ENCODE assay signal across 9 cellular contexts in genomic region chr2:96315400-96316071, GRCh38. TPM values are rescaled to one million over a fixed set of nuclear protein-coding genes. Genes with fewer than 3 reads are reported as not detected.
DNase-seq lines count a peak whose midpoint lies in the region; ATAC-seq and TF ChIP-seq lines count a peak whose summit lies in the region.
"Had no signal": no experiment of that assay in that cellular context is flagged by ENCODE, and none has a peak within 500 bp of the region (broad histone marks: within the 10 kb centered on the region; RNA-seq: fewer than 3 reads in every experiment).

No MANE protein-coding gene starts in this region.

- no peaks in the 10 kb centered on the region for H3K27me3 Mint-ChIP-seq in activated naive CD4-positive, alpha-beta T cell treated with anti-CD3 and anti-CD28 coated beads for 36 hours (ENCODE audit: low read depth)
- peaks cover 38% of the 10 kb centered on the region for H3K27me3 Mint-ChIP-seq in endodermal cell (ENCODE audit: insufficient read depth)
- no peaks in the 10 kb centered on the region for H3K27me3 Mint-ChIP-seq in stimulated activated naive CD8-positive, alpha-beta T cell treated with anti-CD3 and anti-CD28 coated beads, Interleukin-15, amount 100 ng/mL, for 72 hours

- peak; percentile 40 for DNase-seq in activated naive CD4-positive, alpha-beta T cell treated with anti-CD3 and anti-CD28 coated beads for 36 hours
- no peak for DNase-seq in activated naive CD4-positive, alpha-beta T cell treated with anti-CD3 and anti-CD28 coated beads, Interleukin-2, amount 50 U/mL, for 16 hours
- DNase-seq in RWPE2 (ENCODE audit: low spot score) (no peak), endodermal cell (no peak), GOT3 (lab: John Stamatoyannopoulos, UW) (no peak), NCI-H1930 (lab: John Stamatoyannopoulos, UW) (no peak), anterior cingulate cortex (lab: John Stamatoyannopoulos, UW) (no peak)
- no peak for DNase-seq in stimulated activated naive CD8-positive, alpha-beta T cell treated with anti-CD3 and anti-CD28 coated beads, Interleukin-15, amount 100 ng/mL, for 72 hours
- DNase-seq: KG1 had no signal

- H3K27me3 ChIP-seq in RWPE2 (ENCODE audit: insufficient read depth, poor library complexity, severe bottlenecking) (peaks cover 5% of the 10 kb centered on the region), endodermal cell (ENCODE audit: control insufficient read depth, insufficient read depth, low read length, poor library complexity, severe bottlenecking) (peaks cover 24% of the 10 kb centered on the region)

- H3K36me3 ChIP-seq in RWPE2 (ENCODE audit: low read depth) (no peaks in the 10 kb centered on the region), endodermal cell (ENCODE audit: control insufficient read depth, insufficient read depth, low read length) (no peaks in the 10 kb centered on the region)

- peak; percentile 44; the same call in 1 of the 3 replicates for ATAC-seq in RWPE2 (ENCODE audit: low read depth)
- ATAC-seq in stimulated activated naive CD8-positive, alpha-beta T cell treated with anti-CD3 and anti-CD28 coated beads, Interleukin-15, amount 100 ng/mL, for 72 hours, result peak; percentile 79

- no peak overlapping the region for H3K4me3 Mint-ChIP-seq in activated naive CD4-positive, alpha-beta T cell treated with anti-CD3 and anti-CD28 coated beads for 36 hours
- no peak overlapping the region for H3K4me3 Mint-ChIP-seq in endodermal cell
- H3K4me3 Mint-ChIP-seq in stimulated activated naive CD8-positive, alpha-beta T cell treated with anti-CD3 and anti-CD28 coated beads, Interleukin-15, amount 100 ng/mL, for 72 hours, result peak overlapping the region; percentile 56 to 66

- no peaks in the 10 kb centered on the region for H3K36me3 Mint-ChIP-seq in activated naive CD4-positive, alpha-beta T cell treated with anti-CD3 and anti-CD28 coated beads for 36 hours (ENCODE audit: low read depth)
- H3K36me3 Mint-ChIP-seq in endodermal cell (ENCODE audit: low read depth), result no peaks in the 10 kb centered on the region

- H3K4me1 ChIP-seq in RWPE2 (ENCODE audit: insufficient read depth, poor library complexity, severe bottlenecking) (no peaks in the 10 kb centered on the region), endodermal cell (ENCODE audit: control insufficient read depth, insufficient read depth, low read length) (no peaks in the 10 kb centered on the region)

- intact Hi-C loops in activated naive CD4-positive, alpha-beta T cell treated with anti-CD3 and anti-CD28 coated beads for 36 hours (cut with micrococcal nuclease), result loop anchor here (1.0 kb wide), 1 partner anchor 10 kb away; the partner anchor contains the start of gene SNRNP200

- 91 to 96% methylated on average over 6 to 7 of the region's 7 CpGs for WGBS in endodermal cell (ENCODE audit: insufficient coverage in 1 of 2, insufficient read length in 1 of 2), 2 experiments

- CTCF ChIA-PET in activated naive CD4-positive, alpha-beta T cell treated with anti-CD3 and anti-CD28 coated beads for 36 hours (lab: Charles Lee), result no interaction called here

- no peak overlapping the region for H3K27ac Mint-ChIP-seq in activated naive CD4-positive, alpha-beta T cell treated with anti-CD3 and anti-CD28 coated beads for 36 hours
- no peak overlapping the region for H3K27ac Mint-ChIP-seq in endodermal cell
- peak overlapping the region; percentile 80 to 81 for H3K27ac Mint-ChIP-seq in stimulated activated naive CD8-positive, alpha-beta T cell treated with anti-CD3 and anti-CD28 coated beads, Interleukin-15, amount 100 ng/mL, for 72 hours

- no peak overlapping the region for H3K9ac ChIP-seq in endodermal cell (ENCODE audit: extremely low read depth, low read length, poor library complexity, severe bottlenecking)

- no peak overlapping the region for H3K27ac ChIP-seq in RWPE2 (ENCODE audit: poor library complexity, severe bottlenecking)
- H3K27ac ChIP-seq in endodermal cell (ENCODE audit: low read depth, low read length), result peak overlapping the region; percentile 42

- H3K4me3 ChIP-seq in RWPE2 (ENCODE audit: severe bottlenecking) (no peak overlapping the region), endodermal cell (ENCODE audit: low read length) (no peak overlapping the region)

- H3K9me3 ChIP-seq in RWPE2 (ENCODE audit: severe bottlenecking) (no peaks in the 10 kb centered on the region), endodermal cell (ENCODE audit: control insufficient read depth, low read length) (no peaks in the 10 kb centered on the region)

- H3K9me3 Mint-ChIP-seq in activated naive CD4-positive, alpha-beta T cell treated with anti-CD3 and anti-CD28 coated beads for 36 hours, result no peaks in the 10 kb centered on the region
- no peaks in the 10 kb centered on the region for H3K9me3 Mint-ChIP-seq in endodermal cell
- no peaks in the 10 kb centered on the region for H3K9me3 Mint-ChIP-seq in stimulated activated naive CD8-positive, alpha-beta T cell treated with anti-CD3 and anti-CD28 coated beads, Interleukin-15, amount 100 ng/mL, for 72 hours

- TF ChIP-seq CTCF in RWPE2 (IDR thresholded peaks at IDR 0.05; ENCODE audit: poor library complexity, severe bottlenecking) (no peak), endodermal cell (conservative IDR thresholded peaks at IDR 0.05) (no peak)

- H3K4me1 Mint-ChIP-seq in activated naive CD4-positive, alpha-beta T cell treated with anti-CD3 and anti-CD28 coated beads for 36 hours (ENCODE audit: low read depth), result peaks cover 21% of the 10 kb centered on the region
- peaks cover 7% of the 10 kb centered on the region for H3K4me1 Mint-ChIP-seq in endodermal cell
- H3K4me1 Mint-ChIP-seq in stimulated activated naive CD8-positive, alpha-beta T cell treated with anti-CD3 and anti-CD28 coated beads, Interleukin-15, amount 100 ng/mL, for 72 hours, result peaks cover 65% of the 10 kb centered on the region

RNA-seq across cellular contexts. Expression of gene ITPRIPL1, which starts 9.6 kb away (rescaled TPM):
- total RNA-seq in activated naive CD4-positive, alpha-beta T cell treated with anti-CD3 and anti-CD28 coated beads for 36 hours, result 10 to 100 TPM; 13.3 to 13.4 TPM
- 1 to 10 TPM; 6.8 to 8.0 TPM for total RNA-seq in endodermal cell
- 6.1 TPM for polyA plus RNA-seq in endodermal cell (2013, experiment 1 of 2)
- polyA plus RNA-seq in endodermal cell (2013, experiment 2 of 2), result 6.0 TPM

RNA-seq across cellular contexts. Expression of gene SNRNP200, which starts 10.2 kb away (rescaled TPM):
- total RNA-seq in activated naive CD4-positive, alpha-beta T cell treated with anti-CD3 and anti-CD28 coated beads for 36 hours, result 100 to 1,000 TPM; 179 to 181 TPM
- 100 to 1,000 TPM; 190 to 211 TPM for total RNA-seq in endodermal cell
- polyA plus RNA-seq in endodermal cell (2013, experiment 1 of 2), result 171 TPM
- polyA plus RNA-seq in endodermal cell (2013, experiment 2 of 2), result 169 TPM

RNA-seq across cellular contexts. Expression of gene NCAPH, which starts 20.0 kb away (rescaled TPM):
- total RNA-seq in activated naive CD4-positive, alpha-beta T cell treated with anti-CD3 and anti-CD28 coated beads for 36 hours, result 10 to 100 TPM; 78.6 to 79.2 TPM
- 10 to 100 TPM; 35.0 to 49.5 TPM for total RNA-seq in endodermal cell
- 52.9 TPM for polyA plus RNA-seq in endodermal cell (2013, experiment 1 of 2)
- polyA plus RNA-seq in endodermal cell (2013, experiment 2 of 2), result 58.8 TPM

RNA-seq across cellular contexts. Expression of gene CIAO1, which starts 49.5 kb away (rescaled TPM):
- 10 to 100 TPM; 59.9 to 62.2 TPM for total RNA-seq in activated naive CD4-positive, alpha-beta T cell treated with anti-CD3 and anti-CD28 coated beads for 36 hours
- 10 to 100 TPM; 65.4 to 66.2 TPM for total RNA-seq in endodermal cell
- polyA plus RNA-seq in endodermal cell (2013, experiment 1 of 2), result 71.4 TPM
- polyA plus RNA-seq in endodermal cell (2013, experiment 2 of 2), result 58.3 TPM

RNA-seq across cellular contexts. Expression of gene TMEM127, which starts 49.7 kb away (rescaled TPM):
- total RNA-seq in activated naive CD4-positive, alpha-beta T cell treated with anti-CD3 and anti-CD28 coated beads for 36 hours, result 10 to 100 TPM; 12.9 to 16.1 TPM
- total RNA-seq in endodermal cell, result 10 to 100 TPM; 27.0 to 28.3 TPM
- 20.1 TPM for polyA plus RNA-seq in endodermal cell (2013, experiment 1 of 2)
- polyA plus RNA-seq in endodermal cell (2013, experiment 2 of 2), result 18.2 TPM

Comparison
In these comparisons a context has a peak if more than half of its experiments do, and no peak if none do; other contexts are left out.
1. H3K27ac Mint-ChIP-seq: peak in stimulated activated naive CD8-positive, alpha-beta T cell treated with anti-CD3 and anti-CD28 coated beads, Interleukin-15, amount 100 ng/mL, for 72 hours (2 of 2); none in activated naive CD4-positive, alpha-beta T cell treated with anti-CD3 and anti-CD28 coated beads for 36 hours (single experiment) and endodermal cell (single experiment).
2. H3K4me3 Mint-ChIP-seq: peak in stimulated activated naive CD8-positive, alpha-beta T cell treated with anti-CD3 and anti-CD28 coated beads, Interleukin-15, amount 100 ng/mL, for 72 hours (2 of 2); none in activated naive CD4-positive, alpha-beta T cell treated with anti-CD3 and anti-CD28 coated beads for 36 hours (single experiment) and endodermal cell (single experiment).